ENCODE assay signal across 10 cellular contexts in the genomic region with DNA sequence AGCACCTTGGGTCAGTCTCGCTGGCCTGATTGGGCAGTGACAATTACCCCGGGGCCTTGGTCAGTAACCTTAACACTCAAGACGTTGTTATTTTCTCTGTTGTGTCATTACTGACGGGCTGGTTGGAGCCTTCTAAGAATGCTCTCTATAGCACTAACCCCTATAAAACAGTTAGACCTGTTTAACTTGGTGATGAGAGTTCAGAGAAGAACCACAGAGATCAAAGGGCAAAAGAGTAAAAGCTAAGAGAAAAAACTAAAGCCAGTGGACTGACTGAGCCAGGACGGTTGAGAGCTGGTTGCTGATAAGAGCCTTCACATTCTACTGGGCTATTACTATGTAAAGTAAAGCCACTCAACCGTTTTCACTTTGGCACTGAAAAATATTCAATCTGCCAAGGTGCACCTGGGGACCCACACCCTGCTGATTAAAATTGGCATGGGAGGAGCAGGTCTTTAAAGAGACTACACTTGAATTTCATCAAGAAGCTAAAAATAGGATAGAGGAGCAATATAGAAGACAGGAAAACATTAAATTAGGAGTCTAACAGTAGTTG. TPM values are rescaled to one million over a fixed set of nuclear protein-coding genes. Genes with fewer than 3 reads are reported as not detected.
DNase-seq lines count a peak whose midpoint lies in the region; ATAC-seq and TF ChIP-seq lines count a peak whose summit lies in the region.
"Had no signal": no experiment of that assay in that cellular context is flagged by ENCODE, and none has a peak within 500 bp of the region (broad histone marks: within the 10 kb centered on the region; RNA-seq: fewer than 3 reads in every experiment).

No MANE protein-coding gene starts in this region.

- no peak overlapping the region for H3K9ac ChIP-seq in neural progenitor cell
- H3K9ac ChIP-seq: KMS-11 had no signal

- no peak for TF ChIP-seq POLR2A in sigmoid colon (IDR thresholded peaks at IDR 0.05)

- TF ChIP-seq EP300 in sigmoid colon (IDR thresholded peaks at IDR 0.05), result no peak

- H3K27me3 ChIP-seq in neural progenitor cell, result no peaks in the 10 kb centered on the region
- no peaks in the 10 kb centered on the region for H3K27me3 ChIP-seq in sigmoid colon

- H4K20me1 ChIP-seq in neural progenitor cell (ENCODE audit: low read depth), result no peaks in the 10 kb centered on the region

- no peak for TF ChIP-seq CTCF in neural progenitor cell (IDR thresholded peaks at IDR 0.05)
- TF ChIP-seq CTCF in activated CD8-positive, alpha-beta T cell treated with anti-CD3 and anti-CD28 coated beads for 36 hours (IDR thresholded peaks at IDR 0.05), result no peak
- no peak for TF ChIP-seq CTCF in sigmoid colon (IDR thresholded peaks at IDR 0.05)

- no peaks in the 10 kb centered on the region for H3K36me3 ChIP-seq in neural progenitor cell
- H3K36me3 ChIP-seq in sigmoid colon, result no peaks in the 10 kb centered on the region

- H3K9me3 ChIP-seq in neural progenitor cell (ENCODE audit: low read depth) (no peaks in the 10 kb centered on the region), sigmoid colon (no peaks in the 10 kb centered on the region)

- no peaks in the 10 kb centered on the region for H3K36me3 Mint-ChIP-seq in activated T-helper 17 cell treated with anti-CD3 and anti-CD28 coated beads, Interleukin-2, amount 50 U/mL, for 72 hours (ENCODE audit: low read depth)
- H3K36me3 Mint-ChIP-seq in neural progenitor cell, result peaks cover under 1% of the 10 kb centered on the region
- no peaks in the 10 kb centered on the region for H3K36me3 Mint-ChIP-seq in activated CD8-positive, alpha-beta T cell treated with anti-CD3 and anti-CD28 coated beads for 36 hours (ENCODE audit: low read depth)
- H3K36me3 Mint-ChIP-seq: activated naive CD8-positive, alpha-beta T cell had no signal

- DNase-seq in NAMALWA (ENCODE audit: low spot score) (peak; percentile 58), neural progenitor cell (ENCODE audit: low spot score) (no peak), sigmoid colon (no peak), pons (ENCODE audit: low spot score) (no peak)
- no peak for DNase-seq in activated CD8-positive, alpha-beta T cell treated with anti-CD3 and anti-CD28 coated beads for 36 hours

- no peaks in the 10 kb centered on the region for H3K79me2 ChIP-seq in neural progenitor cell (ENCODE audit: low read depth)

- no peaks in the 10 kb centered on the region for H3K4me1 Mint-ChIP-seq in activated T-helper 17 cell treated with anti-CD3 and anti-CD28 coated beads, Interleukin-2, amount 50 U/mL, for 72 hours
- H3K4me1 Mint-ChIP-seq in neural progenitor cell, result peaks cover 21% of the 10 kb centered on the region
- H3K4me1 Mint-ChIP-seq in activated CD8-positive, alpha-beta T cell treated with anti-CD3 and anti-CD28 coated beads for 36 hours (ENCODE audit: low read depth), result peaks cover 11% of the 10 kb centered on the region

- POLR2A ChIA-PET in activated CD8-positive, alpha-beta T cell treated with anti-CD3 and anti-CD28 coated beads for 36 hours (lab: Charles Lee), result interaction anchor here (1.7 kb wide), 1 partner anchor 14 kb away, joined by 5 read pairs; no protein-coding TSS in a partner anchor

- 16 to 49% methylated on average over 6 of the region's 6 CpGs for WGBS in sigmoid colon, 2 donors

- H3K4me2 ChIP-seq in neural progenitor cell, result no peak overlapping the region
- H3K4me2 ChIP-seq: KMS-11 had no signal

- H3F3A ChIP-seq in neural progenitor cell (ENCODE audit: low read depth), result no peaks in the 10 kb centered on the region

- intact Hi-C loops in activated CD8-positive, alpha-beta T cell treated with anti-CD3 and anti-CD28 coated beads for 36 hours (cut with micrococcal nuclease), result no loop called here
- intact Hi-C loops in sigmoid colon (cut with DNase I), result no loop called here

- ATAC-seq in GM19397 (IDR thresholded peaks at IDR 0.05; ENCODE audit: unreplicated experiment) (peak; percentile 44), GM19324 (IDR thresholded peaks at IDR 0.05; ENCODE audit: low FRiP score, unreplicated experiment) (no peak)
- no peak for ATAC-seq in activated T-helper 17 cell treated with anti-CD3 and anti-CD28 coated beads, Interleukin-2, amount 50 U/mL, for 72 hours (replicated peaks)
- no peak for ATAC-seq in activated CD8-positive, alpha-beta T cell treated with anti-CD3 and anti-CD28 coated beads for 36 hours

- no peak overlapping the region for H3K27ac ChIP-seq in neural progenitor cell
- H3K27ac ChIP-seq in sigmoid colon, result no peak overlapping the region
- H3K27ac ChIP-seq: KMS-11 had no signal

- no peaks in the 10 kb centered on the region for H3K4me1 ChIP-seq in neural progenitor cell
- H3K4me1 ChIP-seq in sigmoid colon, result peaks cover 0 to 6% (median 0%) of the 10 kb centered on the region in 4 donors

- peak overlapping the region; percentile 20 for H2AFZ ChIP-seq in neural progenitor cell (replicated peaks)

- no peaks in the 10 kb centered on the region for H3K9me3 Mint-ChIP-seq in activated T-helper 17 cell treated with anti-CD3 and anti-CD28 coated beads, Interleukin-2, amount 50 U/mL, for 72 hours
- H3K9me3 Mint-ChIP-seq in neural progenitor cell, result peaks cover under 1% of the 10 kb centered on the region
- H3K9me3 Mint-ChIP-seq in activated CD8-positive, alpha-beta T cell treated with anti-CD3 and anti-CD28 coated beads for 36 hours, result no peaks in the 10 kb centered on the region

- H3K4me3 Mint-ChIP-seq in activated T-helper 17 cell treated with anti-CD3 and anti-CD28 coated beads, Interleukin-2, amount 50 U/mL, for 72 hours, result peak overlapping the region; percentile 28
- H3K4me3 Mint-ChIP-seq in neural progenitor cell, result no peak overlapping the region
- H3K4me3 Mint-ChIP-seq in activated CD8-positive, alpha-beta T cell treated with anti-CD3 and anti-CD28 coated beads for 36 hours, result no peak overlapping the region
- H3K4me3 Mint-ChIP-seq: activated naive CD8-positive, alpha-beta T cell had no signal

- no peak overlapping the region for H3K4me3 ChIP-seq in neural progenitor cell
- H3K4me3 ChIP-seq in sigmoid colon, result no peak overlapping the region

- CTCF ChIA-PET in activated CD8-positive, alpha-beta T cell treated with anti-CD3 and anti-CD28 coated beads for 36 hours (lab: Charles Lee), result interaction anchor here (1.1 to 2.0 kb wide), 3 partner anchors 9 to 12 kb away, joined by 4 to 8 read pairs (median 4); no protein-coding TSS in a partner anchor

- no peak overlapping the region for H3K27ac Mint-ChIP-seq in activated T-helper 17 cell treated with anti-CD3 and anti-CD28 coated beads, Interleukin-2, amount 50 U/mL, for 72 hours
- no peak overlapping the region for H3K27ac Mint-ChIP-seq in neural progenitor cell
- H3K27ac Mint-ChIP-seq in activated CD8-positive, alpha-beta T cell treated with anti-CD3 and anti-CD28 coated beads for 36 hours, result no peak overlapping the region
- H3K27ac Mint-ChIP-seq: activated naive CD8-positive, alpha-beta T cell had no signal

- H3K27me3 Mint-ChIP-seq in activated T-helper 17 cell treated with anti-CD3 and anti-CD28 coated beads, Interleukin-2, amount 50 U/mL, for 72 hours, result no peaks in the 10 kb centered on the region
- H3K27me3 Mint-ChIP-seq in neural progenitor cell (ENCODE audit: insufficient read depth, low read depth), result no peaks in the 10 kb centered on the region
- no peaks in the 10 kb centered on the region for H3K27me3 Mint-ChIP-seq in activated CD8-positive, alpha-beta T cell treated with anti-CD3 and anti-CD28 coated beads for 36 hours
- H3K27me3 Mint-ChIP-seq: activated naive CD8-positive, alpha-beta T cell had no signal

RNA-seq across cellular contexts. Expression of a gene that starts 13.6 kb away (rescaled TPM):
- total RNA-seq in activated T-helper 17 cell treated with anti-CD3 and anti-CD28 coated beads, Interleukin-2, amount 50 U/mL, for 72 hours, result 100 to 1,000 TPM; 125 to 126 TPM
- total RNA-seq in neural progenitor cell (ENCODE audit: low replicate concordance) (229 and 358 TPM in 2 replicates), sigmoid colon (1,000 to 10,000 TPM in 1 of 4 donors, 100 to 1,000 TPM in 3; 588 to 1,360 (median 919) TPM)
- 10 to 100 TPM; 45.1 to 45.4 TPM for total RNA-seq in activated CD8-positive, alpha-beta T cell treated with anti-CD3 and anti-CD28 coated beads for 36 hours
- 100 to 1,000 TPM in 1 of 3 donors, 10 to 100 TPM in 2; 43.8 to 151 (median 50.9) TPM for polyA plus RNA-seq in sigmoid colon
